13 cellular contexts compared by ENCODE assay signal in genomic region chr10:89119651-89120050, GRCh38.
"Had no signal": no experiment of that assay in that cellular context is flagged by ENCODE, and none has a peak within 500 bp of the region (broad histone marks: within the 10 kb centered on the region; RNA-seq: fewer than 3 reads in every experiment).

No MANE protein-coding gene starts in this region.

- DNase-seq: activated B cell treated with CpG ODN at 0.5 μM for 24 hours; activated CD4-positive, alpha-beta T cell treated with anti-CD3 and anti-CD28 coated beads, Interleukin-2, amount 10 ng/mL, durations not matched to agents 24 days and 14 days; activated naive CD4-positive, alpha-beta T cell treated with Interleukin-2 at 50 U/mL for 16 hours; activated naive CD8-positive, alpha-beta T cell treated with anti-CD3 and anti-CD28 coated beads, Interleukin-2, amount 50 U/mL, for 24 hours; dorsolateral prefrontal cortex; esophagus squamous epithelium; foreskin fibroblast; glutamatergic neuron; naive thymus-derived CD8-positive, alpha-beta T cell; right cardiac atrium; substantia nigra; transverse colon had no signal

- ATAC-seq: activated naive CD8-positive, alpha-beta T cell treated with anti-CD3 and anti-CD28 coated beads, Interleukin-2, amount 50 U/mL, for 24 hours; naive thymus-derived CD8-positive, alpha-beta T cell; right cardiac atrium; stimulated activated effector memory CD8-positive, alpha-beta T cell treated with anti-CD3 and anti-CD28 coated beads, Interleukin-12 subunit alpha, Interleukin-12 subunit beta, amount 100 ng/mL, for 72 hours had no signal
